ENCODE assay signal across 1 cellular context in the genomic region with DNA sequence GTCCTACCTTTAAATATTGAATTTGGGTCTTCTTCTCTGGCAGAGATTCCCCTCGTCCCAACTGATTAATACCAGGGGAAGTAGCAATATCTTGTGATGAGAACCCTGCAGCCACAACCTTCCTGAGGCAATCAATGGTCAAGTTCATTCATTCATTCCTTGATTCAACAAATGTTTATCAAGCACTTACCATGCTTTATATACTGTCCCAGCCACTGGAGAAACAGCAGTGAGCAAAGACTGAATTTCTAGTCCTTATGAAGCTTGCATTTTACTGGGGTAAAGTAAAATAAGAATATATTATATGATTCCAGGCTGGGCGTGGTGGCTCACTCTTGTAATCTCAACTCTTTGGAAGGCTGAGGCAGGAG.
TF ChIP-seq lines count a peak whose summit lies in the region.

No MANE protein-coding gene starts in this region.

TF ChIP-seq in K562, 482 proteins besides CTCF, POLR2A, EP300 and RAD21 (continued from another document):
- TF ChIP-seq, protein P1, sequence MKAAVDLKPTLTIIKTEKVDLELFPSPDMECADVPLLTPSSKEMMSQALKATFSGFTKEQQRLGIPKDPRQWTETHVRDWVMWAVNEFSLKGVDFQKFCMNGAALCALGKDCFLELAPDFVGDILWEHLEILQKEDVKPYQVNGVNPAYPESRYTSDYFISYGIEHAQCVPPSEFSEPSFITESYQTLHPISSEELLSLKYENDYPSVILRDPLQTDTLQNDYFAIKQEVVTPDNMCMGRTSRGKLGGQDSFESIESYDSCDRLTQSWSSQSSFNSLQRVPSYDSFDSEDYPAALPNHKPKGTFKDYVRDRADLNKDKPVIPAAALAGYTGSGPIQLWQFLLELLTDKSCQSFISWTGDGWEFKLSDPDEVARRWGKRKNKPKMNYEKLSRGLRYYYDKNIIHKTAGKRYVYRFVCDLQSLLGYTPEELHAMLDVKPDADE (conservative IDR thresholded peaks at IDR 0.05; ENCODE audit: control insufficient read depth, low read depth, low read length), result no peak
- TF ChIP-seq SAFB2 (IDR thresholded peaks at IDR 0.05; ENCODE audit: borderline replicate concordance, low read depth, low read length, severe bottlenecking) (no peak), GABPA (tag; conservative IDR thresholded peaks at IDR 0.05; ENCODE audit: low read depth) (peak; percentile 9; the same call in 1 of the 2 replicates), ZNF197 (CRISPR knock-in tag; IDR thresholded peaks at IDR 0.05; ENCODE audit: low read depth) (no peak), SREBF2 (CRISPR knock-in tag; IDR thresholded peaks at IDR 0.05) (no peak), GABPB1 (CRISPR knock-in tag; IDR thresholded peaks at IDR 0.05) (0 out of 2 replicates have a peak, but pooled peaks have one; percentile 36), TRIM28 (IDR thresholded peaks at IDR 0.05) (no peak)
- TF ChIP-seq, protein P2, sequence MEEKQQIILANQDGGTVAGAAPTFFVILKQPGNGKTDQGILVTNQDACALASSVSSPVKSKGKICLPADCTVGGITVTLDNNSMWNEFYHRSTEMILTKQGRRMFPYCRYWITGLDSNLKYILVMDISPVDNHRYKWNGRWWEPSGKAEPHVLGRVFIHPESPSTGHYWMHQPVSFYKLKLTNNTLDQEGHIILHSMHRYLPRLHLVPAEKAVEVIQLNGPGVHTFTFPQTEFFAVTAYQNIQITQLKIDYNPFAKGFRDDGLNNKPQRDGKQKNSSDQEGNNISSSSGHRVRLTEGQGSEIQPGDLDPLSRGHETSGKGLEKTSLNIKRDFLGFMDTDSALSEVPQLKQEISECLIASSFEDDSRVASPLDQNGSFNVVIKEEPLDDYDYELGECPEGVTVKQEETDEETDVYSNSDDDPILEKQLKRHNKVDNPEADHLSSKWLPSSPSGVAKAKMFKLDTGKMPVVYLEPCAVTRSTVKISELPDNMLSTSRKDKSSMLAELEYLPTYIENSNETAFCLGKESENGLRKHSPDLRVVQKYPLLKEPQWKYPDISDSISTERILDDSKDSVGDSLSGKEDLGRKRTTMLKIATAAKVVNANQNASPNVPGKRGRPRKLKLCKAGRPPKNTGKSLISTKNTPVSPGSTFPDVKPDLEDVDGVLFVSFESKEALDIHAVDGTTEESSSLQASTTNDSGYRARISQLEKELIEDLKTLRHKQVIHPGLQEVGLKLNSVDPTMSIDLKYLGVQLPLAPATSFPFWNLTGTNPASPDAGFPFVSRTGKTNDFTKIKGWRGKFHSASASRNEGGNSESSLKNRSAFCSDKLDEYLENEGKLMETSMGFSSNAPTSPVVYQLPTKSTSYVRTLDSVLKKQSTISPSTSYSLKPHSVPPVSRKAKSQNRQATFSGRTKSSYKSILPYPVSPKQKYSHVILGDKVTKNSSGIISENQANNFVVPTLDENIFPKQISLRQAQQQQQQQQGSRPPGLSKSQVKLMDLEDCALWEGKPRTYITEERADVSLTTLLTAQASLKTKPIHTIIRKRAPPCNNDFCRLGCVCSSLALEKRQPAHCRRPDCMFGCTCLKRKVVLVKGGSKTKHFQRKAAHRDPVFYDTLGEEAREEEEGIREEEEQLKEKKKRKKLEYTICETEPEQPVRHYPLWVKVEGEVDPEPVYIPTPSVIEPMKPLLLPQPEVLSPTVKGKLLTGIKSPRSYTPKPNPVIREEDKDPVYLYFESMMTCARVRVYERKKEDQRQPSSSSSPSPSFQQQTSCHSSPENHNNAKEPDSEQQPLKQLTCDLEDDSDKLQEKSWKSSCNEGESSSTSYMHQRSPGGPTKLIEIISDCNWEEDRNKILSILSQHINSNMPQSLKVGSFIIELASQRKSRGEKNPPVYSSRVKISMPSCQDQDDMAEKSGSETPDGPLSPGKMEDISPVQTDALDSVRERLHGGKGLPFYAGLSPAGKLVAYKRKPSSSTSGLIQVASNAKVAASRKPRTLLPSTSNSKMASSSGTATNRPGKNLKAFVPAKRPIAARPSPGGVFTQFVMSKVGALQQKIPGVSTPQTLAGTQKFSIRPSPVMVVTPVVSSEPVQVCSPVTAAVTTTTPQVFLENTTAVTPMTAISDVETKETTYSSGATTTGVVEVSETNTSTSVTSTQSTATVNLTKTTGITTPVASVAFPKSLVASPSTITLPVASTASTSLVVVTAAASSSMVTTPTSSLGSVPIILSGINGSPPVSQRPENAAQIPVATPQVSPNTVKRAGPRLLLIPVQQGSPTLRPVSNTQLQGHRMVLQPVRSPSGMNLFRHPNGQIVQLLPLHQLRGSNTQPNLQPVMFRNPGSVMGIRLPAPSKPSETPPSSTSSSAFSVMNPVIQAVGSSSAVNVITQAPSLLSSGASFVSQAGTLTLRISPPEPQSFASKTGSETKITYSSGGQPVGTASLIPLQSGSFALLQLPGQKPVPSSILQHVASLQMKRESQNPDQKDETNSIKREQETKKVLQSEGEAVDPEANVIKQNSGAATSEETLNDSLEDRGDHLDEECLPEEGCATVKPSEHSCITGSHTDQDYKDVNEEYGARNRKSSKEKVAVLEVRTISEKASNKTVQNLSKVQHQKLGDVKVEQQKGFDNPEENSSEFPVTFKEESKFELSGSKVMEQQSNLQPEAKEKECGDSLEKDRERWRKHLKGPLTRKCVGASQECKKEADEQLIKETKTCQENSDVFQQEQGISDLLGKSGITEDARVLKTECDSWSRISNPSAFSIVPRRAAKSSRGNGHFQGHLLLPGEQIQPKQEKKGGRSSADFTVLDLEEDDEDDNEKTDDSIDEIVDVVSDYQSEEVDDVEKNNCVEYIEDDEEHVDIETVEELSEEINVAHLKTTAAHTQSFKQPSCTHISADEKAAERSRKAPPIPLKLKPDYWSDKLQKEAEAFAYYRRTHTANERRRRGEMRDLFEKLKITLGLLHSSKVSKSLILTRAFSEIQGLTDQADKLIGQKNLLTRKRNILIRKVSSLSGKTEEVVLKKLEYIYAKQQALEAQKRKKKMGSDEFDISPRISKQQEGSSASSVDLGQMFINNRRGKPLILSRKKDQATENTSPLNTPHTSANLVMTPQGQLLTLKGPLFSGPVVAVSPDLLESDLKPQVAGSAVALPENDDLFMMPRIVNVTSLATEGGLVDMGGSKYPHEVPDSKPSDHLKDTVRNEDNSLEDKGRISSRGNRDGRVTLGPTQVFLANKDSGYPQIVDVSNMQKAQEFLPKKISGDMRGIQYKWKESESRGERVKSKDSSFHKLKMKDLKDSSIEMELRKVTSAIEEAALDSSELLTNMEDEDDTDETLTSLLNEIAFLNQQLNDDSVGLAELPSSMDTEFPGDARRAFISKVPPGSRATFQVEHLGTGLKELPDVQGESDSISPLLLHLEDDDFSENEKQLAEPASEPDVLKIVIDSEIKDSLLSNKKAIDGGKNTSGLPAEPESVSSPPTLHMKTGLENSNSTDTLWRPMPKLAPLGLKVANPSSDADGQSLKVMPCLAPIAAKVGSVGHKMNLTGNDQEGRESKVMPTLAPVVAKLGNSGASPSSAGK (IDR thresholded peaks at IDR 0.05), result peak; percentile 38; the same call in 1 of the 2 replicates
- TF ChIP-seq, protein P3, sequence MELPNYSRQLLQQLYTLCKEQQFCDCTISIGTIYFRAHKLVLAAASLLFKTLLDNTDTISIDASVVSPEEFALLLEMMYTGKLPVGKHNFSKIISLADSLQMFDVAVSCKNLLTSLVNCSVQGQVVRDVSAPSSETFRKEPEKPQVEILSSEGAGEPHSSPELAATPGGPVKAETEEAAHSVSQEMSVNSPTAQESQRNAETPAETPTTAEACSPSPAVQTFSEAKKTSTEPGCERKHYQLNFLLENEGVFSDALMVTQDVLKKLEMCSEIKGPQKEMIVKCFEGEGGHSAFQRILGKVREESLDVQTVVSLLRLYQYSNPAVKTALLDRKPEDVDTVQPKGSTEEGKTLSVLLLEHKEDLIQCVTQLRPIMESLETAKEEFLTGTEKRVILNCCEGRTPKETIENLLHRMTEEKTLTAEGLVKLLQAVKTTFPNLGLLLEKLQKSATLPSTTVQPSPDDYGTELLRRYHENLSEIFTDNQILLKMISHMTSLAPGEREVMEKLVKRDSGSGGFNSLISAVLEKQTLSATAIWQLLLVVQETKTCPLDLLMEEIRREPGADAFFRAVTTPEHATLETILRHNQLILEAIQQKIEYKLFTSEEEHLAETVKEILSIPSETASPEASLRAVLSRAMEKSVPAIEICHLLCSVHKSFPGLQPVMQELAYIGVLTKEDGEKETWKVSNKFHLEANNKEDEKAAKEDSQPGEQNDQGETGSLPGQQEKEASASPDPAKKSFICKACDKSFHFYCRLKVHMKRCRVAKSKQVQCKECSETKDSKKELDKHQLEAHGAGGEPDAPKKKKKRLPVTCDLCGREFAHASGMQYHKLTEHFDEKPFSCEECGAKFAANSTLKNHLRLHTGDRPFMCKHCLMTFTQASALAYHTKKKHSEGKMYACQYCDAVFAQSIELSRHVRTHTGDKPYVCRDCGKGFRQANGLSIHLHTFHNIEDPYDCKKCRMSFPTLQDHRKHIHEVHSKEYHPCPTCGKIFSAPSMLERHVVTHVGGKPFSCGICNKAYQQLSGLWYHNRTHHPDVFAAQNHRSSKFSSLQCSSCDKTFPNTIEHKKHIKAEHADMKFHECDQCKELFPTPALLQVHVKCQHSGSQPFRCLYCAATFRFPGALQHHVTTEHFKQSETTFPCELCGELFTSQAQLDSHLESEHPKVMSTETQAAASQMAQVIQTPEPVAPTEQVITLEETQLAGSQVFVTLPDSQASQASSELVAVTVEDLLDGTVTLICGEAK (IDR thresholded peaks at IDR 0.05), result 0 out of 2 replicates have a peak, but pooled peaks have one; percentile 27
- TF ChIP-seq, protein P3 (CRISPR knock-in tag; IDR thresholded peaks at IDR 0.05), result no peak
- TF ChIP-seq, protein P4, sequence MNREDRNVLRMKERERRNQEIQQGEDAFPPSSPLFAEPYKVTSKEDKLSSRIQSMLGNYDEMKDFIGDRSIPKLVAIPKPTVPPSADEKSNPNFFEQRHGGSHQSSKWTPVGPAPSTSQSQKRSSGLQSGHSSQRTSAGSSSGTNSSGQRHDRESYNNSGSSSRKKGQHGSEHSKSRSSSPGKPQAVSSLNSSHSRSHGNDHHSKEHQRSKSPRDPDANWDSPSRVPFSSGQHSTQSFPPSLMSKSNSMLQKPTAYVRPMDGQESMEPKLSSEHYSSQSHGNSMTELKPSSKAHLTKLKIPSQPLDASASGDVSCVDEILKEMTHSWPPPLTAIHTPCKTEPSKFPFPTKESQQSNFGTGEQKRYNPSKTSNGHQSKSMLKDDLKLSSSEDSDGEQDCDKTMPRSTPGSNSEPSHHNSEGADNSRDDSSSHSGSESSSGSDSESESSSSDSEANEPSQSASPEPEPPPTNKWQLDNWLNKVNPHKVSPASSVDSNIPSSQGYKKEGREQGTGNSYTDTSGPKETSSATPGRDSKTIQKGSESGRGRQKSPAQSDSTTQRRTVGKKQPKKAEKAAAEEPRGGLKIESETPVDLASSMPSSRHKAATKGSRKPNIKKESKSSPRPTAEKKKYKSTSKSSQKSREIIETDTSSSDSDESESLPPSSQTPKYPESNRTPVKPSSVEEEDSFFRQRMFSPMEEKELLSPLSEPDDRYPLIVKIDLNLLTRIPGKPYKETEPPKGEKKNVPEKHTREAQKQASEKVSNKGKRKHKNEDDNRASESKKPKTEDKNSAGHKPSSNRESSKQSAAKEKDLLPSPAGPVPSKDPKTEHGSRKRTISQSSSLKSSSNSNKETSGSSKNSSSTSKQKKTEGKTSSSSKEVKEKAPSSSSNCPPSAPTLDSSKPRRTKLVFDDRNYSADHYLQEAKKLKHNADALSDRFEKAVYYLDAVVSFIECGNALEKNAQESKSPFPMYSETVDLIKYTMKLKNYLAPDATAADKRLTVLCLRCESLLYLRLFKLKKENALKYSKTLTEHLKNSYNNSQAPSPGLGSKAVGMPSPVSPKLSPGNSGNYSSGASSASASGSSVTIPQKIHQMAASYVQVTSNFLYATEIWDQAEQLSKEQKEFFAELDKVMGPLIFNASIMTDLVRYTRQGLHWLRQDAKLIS (CRISPR knock-in tag; IDR thresholded peaks at IDR 0.05), result 0 out of 2 replicates have a peak, but pooled peaks have one; percentile 25
